In the genomic region with DNA sequence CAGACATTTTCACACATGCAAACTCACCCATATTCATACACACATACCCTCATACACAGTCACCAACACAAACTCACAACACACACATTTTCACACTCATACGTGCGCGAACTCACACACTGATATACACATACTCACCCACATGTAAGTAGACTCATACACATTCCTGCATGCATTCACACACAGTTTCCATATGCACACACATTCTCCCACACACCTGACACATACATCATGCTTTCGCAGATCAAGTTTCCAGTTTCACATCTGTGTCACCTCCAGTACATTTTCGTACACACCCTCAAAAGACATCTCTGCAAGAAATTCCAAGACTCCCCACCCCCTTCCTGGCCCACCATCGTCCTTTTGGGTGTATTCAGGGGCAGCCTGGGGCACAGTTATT, we compare ENCODE assay signal across 1 cellular context.
A peak's percentile ranks its signal among the peaks of the same experiment; 100 is the strongest.
TF ChIP-seq lines count a peak whose summit lies in the region.

No MANE protein-coding gene starts in this region.

TF ChIP-seq in GM12878, 131 proteins besides CTCF, POLR2A, EP300 and RAD21 (continued from another document and continues in another):
- TF ChIP-seq E2F8 (IDR thresholded peaks at IDR 0.05; ENCODE audit: low read depth, partially characterized antibody): no peak
- no peak for TF ChIP-seq CHD1 (IDR thresholded peaks at IDR 0.05; ENCODE audit: low read depth, low read length)
- no peak for TF ChIP-seq TAF1 (IDR thresholded peaks at IDR 0.05; ENCODE audit: borderline replicate concordance, low read depth, low read length)
- peak; percentile 80 for TF ChIP-seq BCL3 (IDR thresholded peaks at IDR 0.05; ENCODE audit: borderline replicate concordance, insufficient read depth, low read depth, low read length, poor library complexity, severe bottlenecking)
- TF ChIP-seq SMARCA5 (IDR thresholded peaks at IDR 0.05): no peak
- TF ChIP-seq RUNX3 (IDR thresholded peaks at IDR 0.05; ENCODE audit: low read length): no peak; the same call in 1 of the 2 replicates
- TF ChIP-seq, protein P1, sequence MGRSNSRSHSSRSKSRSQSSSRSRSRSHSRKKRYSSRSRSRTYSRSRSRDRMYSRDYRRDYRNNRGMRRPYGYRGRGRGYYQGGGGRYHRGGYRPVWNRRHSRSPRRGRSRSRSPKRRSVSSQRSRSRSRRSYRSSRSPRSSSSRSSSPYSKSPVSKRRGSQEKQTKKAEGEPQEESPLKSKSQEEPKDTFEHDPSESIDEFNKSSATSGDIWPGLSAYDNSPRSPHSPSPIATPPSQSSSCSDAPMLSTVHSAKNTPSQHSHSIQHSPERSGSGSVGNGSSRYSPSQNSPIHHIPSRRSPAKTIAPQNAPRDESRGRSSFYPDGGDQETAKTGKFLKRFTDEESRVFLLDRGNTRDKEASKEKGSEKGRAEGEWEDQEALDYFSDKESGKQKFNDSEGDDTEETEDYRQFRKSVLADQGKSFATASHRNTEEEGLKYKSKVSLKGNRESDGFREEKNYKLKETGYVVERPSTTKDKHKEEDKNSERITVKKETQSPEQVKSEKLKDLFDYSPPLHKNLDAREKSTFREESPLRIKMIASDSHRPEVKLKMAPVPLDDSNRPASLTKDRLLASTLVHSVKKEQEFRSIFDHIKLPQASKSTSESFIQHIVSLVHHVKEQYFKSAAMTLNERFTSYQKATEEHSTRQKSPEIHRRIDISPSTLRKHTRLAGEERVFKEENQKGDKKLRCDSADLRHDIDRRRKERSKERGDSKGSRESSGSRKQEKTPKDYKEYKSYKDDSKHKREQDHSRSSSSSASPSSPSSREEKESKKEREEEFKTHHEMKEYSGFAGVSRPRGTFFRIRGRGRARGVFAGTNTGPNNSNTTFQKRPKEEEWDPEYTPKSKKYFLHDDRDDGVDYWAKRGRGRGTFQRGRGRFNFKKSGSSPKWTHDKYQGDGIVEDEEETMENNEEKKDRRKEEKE (IDR thresholded peaks at IDR 0.05): no peak
- TF ChIP-seq, protein P2, sequence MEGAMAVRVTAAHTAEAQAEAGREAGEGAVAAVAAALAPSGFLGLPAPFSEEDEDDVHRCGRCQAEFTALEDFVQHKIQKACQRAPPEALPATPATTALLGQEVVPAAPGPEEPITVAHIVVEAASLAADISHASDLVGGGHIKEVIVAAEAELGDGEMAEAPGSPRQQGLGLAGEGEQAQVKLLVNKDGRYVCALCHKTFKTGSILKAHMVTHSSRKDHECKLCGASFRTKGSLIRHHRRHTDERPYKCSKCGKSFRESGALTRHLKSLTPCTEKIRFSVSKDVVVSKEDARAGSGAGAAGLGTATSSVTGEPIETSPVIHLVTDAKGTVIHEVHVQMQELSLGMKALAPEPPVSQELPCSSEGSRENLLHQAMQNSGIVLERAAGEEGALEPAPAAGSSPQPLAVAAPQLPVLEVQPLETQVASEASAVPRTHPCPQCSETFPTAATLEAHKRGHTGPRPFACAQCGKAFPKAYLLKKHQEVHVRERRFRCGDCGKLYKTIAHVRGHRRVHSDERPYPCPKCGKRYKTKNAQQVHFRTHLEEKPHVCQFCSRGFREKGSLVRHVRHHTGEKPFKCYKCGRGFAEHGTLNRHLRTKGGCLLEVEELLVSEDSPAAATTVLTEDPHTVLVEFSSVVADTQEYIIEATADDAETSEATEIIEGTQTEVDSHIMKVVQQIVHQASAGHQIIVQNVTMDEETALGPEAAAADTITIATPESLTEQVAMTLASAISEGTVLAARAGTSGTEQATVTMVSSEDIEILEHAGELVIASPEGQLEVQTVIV (IDR thresholded peaks at IDR 0.05; ENCODE audit: borderline replicate concordance, partially characterized antibody): no peak
- TF ChIP-seq STAT3 (IDR thresholded peaks at IDR 0.05; ENCODE audit: low read depth, low read length): no peak
- TF ChIP-seq HDGF (IDR thresholded peaks at IDR 0.05): 0 out of 2 replicates have a peak, but pooled peaks have one; percentile 56
- TF ChIP-seq, protein P3, sequence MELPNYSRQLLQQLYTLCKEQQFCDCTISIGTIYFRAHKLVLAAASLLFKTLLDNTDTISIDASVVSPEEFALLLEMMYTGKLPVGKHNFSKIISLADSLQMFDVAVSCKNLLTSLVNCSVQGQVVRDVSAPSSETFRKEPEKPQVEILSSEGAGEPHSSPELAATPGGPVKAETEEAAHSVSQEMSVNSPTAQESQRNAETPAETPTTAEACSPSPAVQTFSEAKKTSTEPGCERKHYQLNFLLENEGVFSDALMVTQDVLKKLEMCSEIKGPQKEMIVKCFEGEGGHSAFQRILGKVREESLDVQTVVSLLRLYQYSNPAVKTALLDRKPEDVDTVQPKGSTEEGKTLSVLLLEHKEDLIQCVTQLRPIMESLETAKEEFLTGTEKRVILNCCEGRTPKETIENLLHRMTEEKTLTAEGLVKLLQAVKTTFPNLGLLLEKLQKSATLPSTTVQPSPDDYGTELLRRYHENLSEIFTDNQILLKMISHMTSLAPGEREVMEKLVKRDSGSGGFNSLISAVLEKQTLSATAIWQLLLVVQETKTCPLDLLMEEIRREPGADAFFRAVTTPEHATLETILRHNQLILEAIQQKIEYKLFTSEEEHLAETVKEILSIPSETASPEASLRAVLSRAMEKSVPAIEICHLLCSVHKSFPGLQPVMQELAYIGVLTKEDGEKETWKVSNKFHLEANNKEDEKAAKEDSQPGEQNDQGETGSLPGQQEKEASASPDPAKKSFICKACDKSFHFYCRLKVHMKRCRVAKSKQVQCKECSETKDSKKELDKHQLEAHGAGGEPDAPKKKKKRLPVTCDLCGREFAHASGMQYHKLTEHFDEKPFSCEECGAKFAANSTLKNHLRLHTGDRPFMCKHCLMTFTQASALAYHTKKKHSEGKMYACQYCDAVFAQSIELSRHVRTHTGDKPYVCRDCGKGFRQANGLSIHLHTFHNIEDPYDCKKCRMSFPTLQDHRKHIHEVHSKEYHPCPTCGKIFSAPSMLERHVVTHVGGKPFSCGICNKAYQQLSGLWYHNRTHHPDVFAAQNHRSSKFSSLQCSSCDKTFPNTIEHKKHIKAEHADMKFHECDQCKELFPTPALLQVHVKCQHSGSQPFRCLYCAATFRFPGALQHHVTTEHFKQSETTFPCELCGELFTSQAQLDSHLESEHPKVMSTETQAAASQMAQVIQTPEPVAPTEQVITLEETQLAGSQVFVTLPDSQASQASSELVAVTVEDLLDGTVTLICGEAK (IDR thresholded peaks at IDR 0.05; ENCODE audit: borderline replicate concordance): no peak
- TF ChIP-seq PML (IDR thresholded peaks at IDR 0.05; ENCODE audit: low read length): no peak
- TF ChIP-seq CEBPZ (IDR thresholded peaks at IDR 0.05; ENCODE audit: low read depth, low read length): no peak
- TF ChIP-seq GABPA (IDR thresholded peaks at IDR 0.05; ENCODE audit: low read depth): no peak
- TF ChIP-seq, protein P4, sequence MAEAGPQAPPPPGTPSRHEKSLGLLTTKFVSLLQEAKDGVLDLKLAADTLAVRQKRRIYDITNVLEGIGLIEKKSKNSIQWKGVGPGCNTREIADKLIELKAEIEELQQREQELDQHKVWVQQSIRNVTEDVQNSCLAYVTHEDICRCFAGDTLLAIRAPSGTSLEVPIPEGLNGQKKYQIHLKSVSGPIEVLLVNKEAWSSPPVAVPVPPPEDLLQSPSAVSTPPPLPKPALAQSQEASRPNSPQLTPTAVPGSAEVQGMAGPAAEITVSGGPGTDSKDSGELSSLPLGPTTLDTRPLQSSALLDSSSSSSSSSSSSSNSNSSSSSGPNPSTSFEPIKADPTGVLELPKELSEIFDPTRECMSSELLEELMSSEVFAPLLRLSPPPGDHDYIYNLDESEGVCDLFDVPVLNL (IDR thresholded peaks at IDR 0.05; ENCODE audit: low read depth, low read length): no peak
- no peak for TF ChIP-seq BRCA1 (IDR thresholded peaks at IDR 0.05; ENCODE audit: low read depth, low read length)
- no peak for TF ChIP-seq KLF5 (IDR thresholded peaks at IDR 0.05; ENCODE audit: partially characterized antibody)
- 0 out of 2 replicates have a peak, but pooled peaks have one; percentile 40 for TF ChIP-seq MLLT1 (IDR thresholded peaks at IDR 0.05)
- TF ChIP-seq ZSCAN29 (IDR thresholded peaks at IDR 0.05): no peak
- no peak for TF ChIP-seq EZH2 (IDR thresholded peaks at IDR 0.05; ENCODE audit: borderline replicate concordance, control insufficient read depth, low read depth, low read length)
- 0 out of 4 replicates have a peak, but pooled peaks of 1 of the 2 experiments have one; percentile 27 for TF ChIP-seq ETV6 (conservative IDR thresholded peaks at IDR 0.05 in 1 of 2, IDR thresholded peaks at IDR 0.05 in 1 of 2; ENCODE audit: borderline replicate concordance in 1 of 2, low read depth in 1 of 2)
- TF ChIP-seq MAX (IDR thresholded peaks at IDR 0.05; ENCODE audit: low read depth, low read length): no peak
- peak; percentile 79 for TF ChIP-seq IKZF1 (conservative IDR thresholded peaks at IDR 0.05)
- peak; percentile 44 for TF ChIP-seq SMAD1 (IDR thresholded peaks at IDR 0.05; ENCODE audit: low read depth, partially characterized antibody)
- peak; percentile 51; the same call in 1 of the 2 replicates for TF ChIP-seq MTA2 (IDR thresholded peaks at IDR 0.05; ENCODE audit: low read depth)
- TF ChIP-seq GATAD2B (conservative IDR thresholded peaks at IDR 0.05; ENCODE audit: low read depth): 0 out of 2 replicates have a peak, but pooled peaks have one; percentile 27
- peak; percentile 70; the same call in 1 of the 2 replicates for TF ChIP-seq DPF2 (IDR thresholded peaks at IDR 0.05)
- peak; percentile 52; the same call in 1 of the 2 replicates for TF ChIP-seq NBN (IDR thresholded peaks at IDR 0.05)
- TF ChIP-seq BCL11A (IDR thresholded peaks at IDR 0.05; ENCODE audit: low read depth, low read length): peak; percentile 21; the same call in 1 of the 2 replicates
